ENCODE assay signal across 9 cellular contexts in genomic region chr5:78533356-78533755, GRCh38.
DNase-seq lines count a peak whose midpoint lies in the region; ATAC-seq lines count a peak whose summit lies in the region.
"Had no signal": no experiment of that assay in that cellular context is flagged by ENCODE, and none has a peak within 500 bp of the region (broad histone marks: within the 10 kb centered on the region; RNA-seq: fewer than 3 reads in every experiment).

No MANE protein-coding gene starts in this region.

- H2BK120ac ChIP-seq in mesendoderm (ENCODE audit: low read depth, low read length) = no peak overlapping the region

- H3K4me1 ChIP-seq in Karpas-422 (ENCODE audit: low read length) = no peaks in the 10 kb centered on the region; the same call in 1 of the 2 replicates
- no peaks in the 10 kb centered on the region for H3K4me1 ChIP-seq in mesendoderm (ENCODE audit: control insufficient read depth, low read depth, low read length)
- H3K4me1 ChIP-seq: HAP-1 had no signal

- H3K18ac ChIP-seq in mesendoderm (ENCODE audit: low read length) = no peak overlapping the region

- no peaks in the 10 kb centered on the region for H4K20me1 ChIP-seq in Karpas-422 (ENCODE audit: insufficient read depth, low read depth, low read length)

- H2BK15ac ChIP-seq in mesendoderm (replicated peaks; ENCODE audit: low read depth) = no peak overlapping the region

- WGBS in mesendoderm (ENCODE audit: extremely low coverage, insufficient coverage, low lambda C conversion rate) = no CpG with 5 or more reads among the region's 3 CpGs

- H3K36me3 ChIP-seq in Karpas-422 (ENCODE audit: insufficient read depth, low read length) = no peaks in the 10 kb centered on the region
- no peaks in the 10 kb centered on the region for H3K36me3 ChIP-seq in mesendoderm (ENCODE audit: control insufficient read depth, insufficient read depth, low read length)
- H3K36me3 ChIP-seq: HAP-1 had no signal

- H2AK5ac ChIP-seq in mesendoderm (ENCODE audit: low read length) = no peak overlapping the region

- no peak for ATAC-seq in activated T-cell treated with anti-CD3 and anti-CD28 coated beads, Interleukin-2, amount 50 U/mL, for 4 hours
- ATAC-seq in HG02938 (IDR thresholded peaks at IDR 0.05; ENCODE audit: unreplicated experiment) (no peak), HG03025 (IDR thresholded peaks at IDR 0.05; ENCODE audit: low FRiP score, unreplicated experiment) (no peak)

- H3K56ac ChIP-seq in mesendoderm (ENCODE audit: low read length) = no peak overlapping the region

- H3K9ac ChIP-seq in Karpas-422 (ENCODE audit: low read length) = no peak overlapping the region
- H3K9ac ChIP-seq in mesendoderm (ENCODE audit: low read length) = no peak overlapping the region

- H3K36me3 Mint-ChIP-seq in activated T-cell treated with anti-CD3 and anti-CD28 coated beads, Interleukin-2, amount 50 U/mL, for 4 hours (ENCODE audit: insufficient read depth) = no peaks in the 10 kb centered on the region

- no peak overlapping the region for H2AFZ ChIP-seq in Karpas-422 (ENCODE audit: low read length)

- H3K4me3 ChIP-seq in Karpas-422 (ENCODE audit: low read length) (no peak overlapping the region), mesendoderm (ENCODE audit: low read length) (no peak overlapping the region)
- H3K4me3 ChIP-seq: HAP-1 had no signal

- no peak overlapping the region for H4K5ac ChIP-seq in mesendoderm (ENCODE audit: low read length)

- H3K9me2 ChIP-seq in Karpas-422 (replicated peaks; ENCODE audit: insufficient read depth, low read length) = no peaks in the 10 kb centered on the region

- no peak overlapping the region for H3K23ac ChIP-seq in mesendoderm (ENCODE audit: low read length)

- no peaks in the 10 kb centered on the region for H3K79me2 ChIP-seq in Karpas-422 (ENCODE audit: low read length)
- peaks cover 3% of the 10 kb centered on the region for H3K79me2 ChIP-seq in mesendoderm (ENCODE audit: control insufficient read depth, insufficient read depth, low read length)

- H3K4me1 Mint-ChIP-seq in activated T-cell treated with anti-CD3 and anti-CD28 coated beads, Interleukin-2, amount 50 U/mL, for 4 hours (ENCODE audit: low read depth) = no peaks in the 10 kb centered on the region

- peak; percentile 43 for DNase-seq in DMS53 treated with DMSO at 0.1 percent for 48 hours (lab: John Stamatoyannopoulos, UW; ENCODE audit: unreplicated experiment)
- DNase-seq in Karpas-422 = peak; percentile 74
- peak; percentile 52 for DNase-seq in astrocyte of the hippocampus (ENCODE audit: low read depth, low spot score)
- DNase-seq in mesendoderm = peak; percentile 72
- no peak for DNase-seq in NCI-H1092 (lab: John Stamatoyannopoulos, UW)
- DNase-seq in activated T-cell treated with anti-CD3 and anti-CD28 coated beads, Interleukin-2, amount 50 U/mL, for 4 hours = no peak

- H3K9me3 ChIP-seq in Karpas-422 (ENCODE audit: low read length) = no peaks in the 10 kb centered on the region
- H3K9me3 ChIP-seq: HAP-1 had no signal

- H3K4me2 ChIP-seq in Karpas-422 (ENCODE audit: low read depth, low read length, poor library complexity, severe bottlenecking) = no peak overlapping the region
- no peak overlapping the region for H3K4me2 ChIP-seq in mesendoderm (ENCODE audit: low read length)

- no peak overlapping the region for H3K4ac ChIP-seq in mesendoderm (ENCODE audit: low read depth, low read length)

- peaks cover 11% of the 10 kb centered on the region for H3K79me1 ChIP-seq in mesendoderm (ENCODE audit: low read length)

- no peaks in the 10 kb centered on the region for H3K9me3 Mint-ChIP-seq in activated T-cell treated with anti-CD3 and anti-CD28 coated beads, Interleukin-2, amount 50 U/mL, for 4 hours

- no peak overlapping the region for H4K8ac ChIP-seq in mesendoderm (ENCODE audit: low read depth, low read length)

- H3K27me3 ChIP-seq in Karpas-422 (ENCODE audit: low read length) (no peaks in the 10 kb centered on the region), mesendoderm (ENCODE audit: insufficient read depth, low read length, poor library complexity) (no peaks in the 10 kb centered on the region)

- H3K27ac ChIP-seq in Karpas-422 (ENCODE audit: low read length) (no peak overlapping the region), mesendoderm (ENCODE audit: low read depth, low read length) (no peak overlapping the region)

- no peak overlapping the region for H3K4me3 Mint-ChIP-seq in activated T-cell treated with anti-CD3 and anti-CD28 coated beads, Interleukin-2, amount 50 U/mL, for 4 hours

- no peak overlapping the region for H2BK5ac ChIP-seq in mesendoderm (ENCODE audit: low read length)

- H3K27me3 Mint-ChIP-seq in activated T-cell treated with anti-CD3 and anti-CD28 coated beads, Interleukin-2, amount 50 U/mL, for 4 hours (ENCODE audit: low read depth) = no peaks in the 10 kb centered on the region

Comparison
In these comparisons a context has a peak if more than half of its experiments do, and no peak if none do; other contexts are left out.
1. DNase-seq: peak in DMS53 treated with DMSO at 0.1 percent for 48 hours (single experiment), Karpas-422 (single experiment), astrocyte of the hippocampus (single experiment) and mesendoderm (single experiment); none in NCI-H1092 (single experiment) and activated T-cell treated with anti-CD3 and anti-CD28 coated beads, Interleukin-2, amount 50 U/mL, for 4 hours (single experiment).